Comparison of ENCODE assay signal across 37 cellular contexts in the genomic region with DNA sequence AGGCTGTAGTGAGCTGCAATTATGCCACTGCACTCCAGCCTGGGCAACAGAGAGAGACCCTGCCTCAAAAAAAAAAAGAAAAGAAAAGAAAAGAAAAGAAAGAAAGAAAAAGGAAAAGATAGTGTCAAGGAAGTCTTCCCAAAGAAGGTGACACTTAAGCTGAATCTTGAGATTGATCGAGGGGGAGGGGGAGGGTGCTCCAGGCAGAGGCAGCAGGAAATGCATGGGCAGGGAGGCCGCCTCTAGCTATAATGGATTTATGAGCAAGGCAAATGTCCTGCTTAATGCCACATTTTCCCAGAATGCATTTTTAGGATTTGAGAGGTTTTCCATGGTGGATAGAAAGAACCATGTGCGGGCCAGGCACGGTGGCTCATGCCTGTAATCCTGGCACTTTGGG.
"Had no signal": no experiment of that assay in that cellular context is flagged by ENCODE, and none has a peak within 500 bp of the region (broad histone marks: within the 10 kb centered on the region; RNA-seq: fewer than 3 reads in every experiment).

No MANE protein-coding gene starts in this region.

- H3K4me3 ChIP-seq: adrenal gland, cardiac muscle cell had no signal

- ATAC-seq: activated CD8-positive, alpha-beta T cell treated with anti-CD3 and anti-CD28 coated beads for 36 hours; activated naive CD4-positive, alpha-beta T cell treated with anti-CD3 and anti-CD28 coated beads, Interleukin-2, amount 50 U/mL, for 72 hours; activated T-cell treated with anti-CD3 and anti-CD28 coated beads, Interleukin-2, amount 50 U/mL, for 4 hours; activated T-cell treated with anti-CD3 and anti-CD28 coated beads, Interleukin-2, amount 50 U/mL, for 72 hours; activated T-helper 17 cell treated with anti-CD3 and anti-CD28 coated beads, Interleukin-2, amount 50 U/mL, for 72 hours had no signal

- DNase-seq: activated B cell treated with CpG ODN at 0.5 μM for 24 hours; activated CD4-positive, alpha-beta memory T cell treated with anti-CD3 and anti-CD28 coated beads for 36 hours; activated CD4-positive, alpha-beta T cell treated with anti-CD3 and anti-CD28 coated beads for 4 hours; activated CD4-positive, alpha-beta T cell treated with anti-CD3 and anti-CD28 coated beads, Interleukin-2, amount 10 ng/mL, durations not matched to agents 24 days and 14 days; activated CD4-positive, alpha-beta T cell treated with anti-CD3 and anti-CD28 coated beads, Interleukin-2, amount 50 U/mL, for 1 hour; activated CD4-positive, alpha-beta T cell treated with anti-CD3 and anti-CD28 coated beads, Interleukin-2, amount 50 U/mL, for 4 hours; activated CD4-positive, CD25-positive, alpha-beta regulatory T cell treated with anti-CD3 and anti-CD28 coated beads, Interleukin-2, amount 50 U/mL, for 72 hours; activated CD8-positive, alpha-beta memory T cell treated with anti-CD3 and anti-CD28 coated beads, Interleukin-2, amount 50 U/mL, for 4 hours; activated CD8-positive, alpha-beta T cell treated with anti-CD3 and anti-CD28 coated beads for 36 hours; activated effector memory CD4-positive, alpha-beta T cell treated with anti-CD3 and anti-CD28 coated beads, Interleukin-2, amount 50 U/mL, for 16 hours; activated gamma-delta T cell treated with Interleukin-2 at 50 U/mL for 16 hours; activated naive CD4-positive, alpha-beta T cell; activated naive CD4-positive, alpha-beta T cell treated with anti-CD3 and anti-CD28 coated beads for 36 hours; activated naive CD4-positive, alpha-beta T cell treated with anti-CD3 and anti-CD28 coated beads, Interleukin-2, amount 50 U/mL, for 16 hours; activated naive CD8-positive, alpha-beta T cell treated with anti-CD3 and anti-CD28 coated beads for 36 hours; activated T-cell treated with anti-CD3 and anti-CD28 coated beads for 4 hours; activated T-cell treated with anti-CD3 and anti-CD28 coated beads, Interleukin-2, amount 50 U/mL, for 1 hour; activated T-cell treated with anti-CD3 and anti-CD28 coated beads, Interleukin-2, amount 50 U/mL, for 4 hours; activated T-cell treated with anti-CD3 and anti-CD28 coated beads, Interleukin-2, amount 50 U/mL, for 72 hours; adrenal gland; amniotic stem cell; aorta; caudate nucleus; cerebellar nuclear complex; T-helper 2 cell; T-helper 9 cell had no signal

- H3K27ac ChIP-seq: adrenal gland, cardiac muscle cell, VCaP had no signal

- H3K4me1 ChIP-seq: adrenal gland had no signal

- H3K9me3 ChIP-seq: adrenal gland had no signal

- H3K36me3 Mint-ChIP-seq: activated CD4-positive, alpha-beta memory T cell treated with anti-CD3 and anti-CD28 coated beads for 36 hours; activated naive CD4-positive, alpha-beta T cell treated with anti-CD3 and anti-CD28 coated beads, Interleukin-2, amount 50 U/mL, for 72 hours; activated naive CD8-positive, alpha-beta T cell treated with anti-CD3 and anti-CD28 coated beads for 36 hours; brain had no signal

- H3K4me3 Mint-ChIP-seq: activated B cell treated with CpG ODN at 0.5 μM for 24 hours; activated CD4-positive, alpha-beta memory T cell treated with anti-CD3 and anti-CD28 coated beads for 36 hours; activated CD4-positive, alpha-beta T cell treated with anti-CD3 and anti-CD28 coated beads, Interleukin-2, amount 10 ng/mL, durations not matched to agents 24 days and 14 days; activated CD8-positive, alpha-beta T cell treated with anti-CD3 and anti-CD28 coated beads for 36 hours; activated naive CD4-positive, alpha-beta T cell treated with anti-CD3 and anti-CD28 coated beads for 36 hours; activated naive CD8-positive, alpha-beta T cell treated with anti-CD3 and anti-CD28 coated beads for 36 hours; activated T-cell treated with anti-CD3 and anti-CD28 coated beads, Interleukin-2, amount 50 U/mL, for 4 hours; activated T-cell treated with anti-CD3 and anti-CD28 coated beads, Interleukin-2, amount 50 U/mL, for 72 hours; activated T-helper 1 cell treated with anti-CD3 and anti-CD28 coated beads, Interleukin-12 subunit alpha, Interleukin-12 subunit beta, Interleukin-2, Interleukin-4 antibody, amounts not matched to agents 30 ng/mL and 10 ng/mL and 1 ng/mL, durations not matched to agents 14 hours and 24 hours and 36 hours; activated T-helper 17 cell treated with anti-CD3 and anti-CD28 coated beads, Interleukin-2, amount 50 U/mL, for 72 hours; brain; central memory CD8-positive, alpha-beta T cell; T-helper 1 cell treated with Interleukin-12 subunit alpha and Interleukin-12 subunit beta and Interleukin-4 antibody, amounts not matched to agents 30 μg/mL and 1 μg/mL, for 36 hours; T-helper 2 cell treated with Interferon-gamma antibody and Interleukin-4, amounts not matched to agents 5 μg/mL and 100 μg/mL, for 36 hours had no signal

- H3K27me3 Mint-ChIP-seq: activated B cell treated with CpG ODN at 0.5 μM for 24 hours; activated CD4-positive, alpha-beta memory T cell treated with anti-CD3 and anti-CD28 coated beads for 36 hours; activated CD8-positive, alpha-beta T cell treated with anti-CD3 and anti-CD28 coated beads for 36 hours; activated naive CD8-positive, alpha-beta T cell treated with anti-CD3 and anti-CD28 coated beads for 36 hours; activated T-helper 17 cell treated with anti-CD3 and anti-CD28 coated beads, Interleukin-2, amount 50 U/mL, for 72 hours had no signal

- H3K27me3 ChIP-seq: adrenal gland, cardiac muscle cell had no signal

- H3K27ac Mint-ChIP-seq: activated B cell treated with CpG ODN at 0.5 μM for 24 hours; activated CD4-positive, alpha-beta memory T cell treated with anti-CD3 and anti-CD28 coated beads for 36 hours; activated CD4-positive, alpha-beta T cell treated with anti-CD3 and anti-CD28 coated beads, Interleukin-2, amount 10 ng/mL, durations not matched to agents 24 days and 14 days; activated CD8-positive, alpha-beta T cell treated with anti-CD3 and anti-CD28 coated beads for 36 hours; activated naive CD4-positive, alpha-beta T cell treated with anti-CD3 and anti-CD28 coated beads for 36 hours; activated naive CD4-positive, alpha-beta T cell treated with anti-CD3 and anti-CD28 coated beads, Interleukin-2, amount 50 U/mL, for 72 hours; activated naive CD8-positive, alpha-beta T cell treated with anti-CD3 and anti-CD28 coated beads for 36 hours; activated T-cell treated with anti-CD3 and anti-CD28 coated beads, Interleukin-2, amount 50 U/mL, for 72 hours; activated T-helper 1 cell treated with anti-CD3 and anti-CD28 coated beads, Interleukin-12 subunit alpha, Interleukin-12 subunit beta, Interleukin-2, Interleukin-4 antibody, amounts not matched to agents 30 ng/mL and 10 ng/mL and 1 ng/mL, durations not matched to agents 14 hours and 24 hours and 36 hours; activated T-helper 17 cell treated with anti-CD3 and anti-CD28 coated beads, Interleukin-2, amount 50 U/mL, for 72 hours; brain; T-helper 1 cell treated with Interleukin-12 subunit alpha and Interleukin-12 subunit beta and Interleukin-4 antibody, amounts not matched to agents 30 μg/mL and 1 μg/mL, for 36 hours; T-helper 2 cell treated with Interferon-gamma antibody and Interleukin-4, amounts not matched to agents 5 μg/mL and 100 μg/mL, for 36 hours had no signal

- H3K9me3 Mint-ChIP-seq: activated B cell treated with CpG ODN at 0.5 μM for 24 hours; activated CD4-positive, alpha-beta memory T cell treated with anti-CD3 and anti-CD28 coated beads for 36 hours; activated CD4-positive, alpha-beta T cell treated with anti-CD3 and anti-CD28 coated beads, Interleukin-2, amount 10 ng/mL, durations not matched to agents 24 days and 14 days; activated CD8-positive, alpha-beta T cell treated with anti-CD3 and anti-CD28 coated beads for 36 hours; activated naive CD4-positive, alpha-beta T cell treated with anti-CD3 and anti-CD28 coated beads for 36 hours; activated naive CD4-positive, alpha-beta T cell treated with anti-CD3 and anti-CD28 coated beads, Interleukin-2, amount 50 U/mL, for 72 hours; activated naive CD8-positive, alpha-beta T cell treated with anti-CD3 and anti-CD28 coated beads for 36 hours; activated T-cell treated with anti-CD3 and anti-CD28 coated beads, Interleukin-2, amount 50 U/mL, for 4 hours; activated T-cell treated with anti-CD3 and anti-CD28 coated beads, Interleukin-2, amount 50 U/mL, for 72 hours; activated T-helper 1 cell treated with anti-CD3 and anti-CD28 coated beads, Interleukin-12 subunit alpha, Interleukin-12 subunit beta, Interleukin-2, Interleukin-4 antibody, amounts not matched to agents 30 ng/mL and 10 ng/mL and 1 ng/mL, durations not matched to agents 14 hours and 24 hours and 36 hours; activated T-helper 17 cell treated with anti-CD3 and anti-CD28 coated beads, Interleukin-2, amount 50 U/mL, for 72 hours; central memory CD8-positive, alpha-beta T cell; T-helper 1 cell treated with Interleukin-12 subunit alpha and Interleukin-12 subunit beta and Interleukin-4 antibody, amounts not matched to agents 30 μg/mL and 1 μg/mL, for 36 hours; T-helper 2 cell treated with Interferon-gamma antibody and Interleukin-4, amounts not matched to agents 5 μg/mL and 100 μg/mL, for 36 hours had no signal

- FAIRE-seq: bronchial epithelial cell, TTC549 had no signal

- H3K4me1 Mint-ChIP-seq: activated B cell treated with CpG ODN at 0.5 μM for 24 hours; activated naive CD8-positive, alpha-beta T cell treated with anti-CD3 and anti-CD28 coated beads for 36 hours; activated T-helper 17 cell treated with anti-CD3 and anti-CD28 coated beads, Interleukin-2, amount 50 U/mL, for 72 hours; central memory CD8-positive, alpha-beta T cell had no signal

- H3K36me3 ChIP-seq: adrenal gland, cardiac muscle cell had no signal
